ENCODE assay signal across 8 cellular contexts in genomic region chr3:147410518-147411234, GRCh38. TPM values are rescaled to one million over a fixed set of nuclear protein-coding genes. Genes with fewer than 3 reads are reported as not detected.
DNase-seq lines count a peak whose midpoint lies in the region; ATAC-seq, FAIRE-seq and TF ChIP-seq lines count a peak whose summit lies in the region.

No MANE protein-coding gene starts in this region.

- H3K4me3 ChIP-seq in liver (ENCODE audit: low read depth in 1 of 3, low read length in 3 of 3) = peak overlapping the region in 2 of 3 donors; percentile 22 to 26
- H3K4me3 ChIP-seq in HepG2 (replicated peaks in 1 of 3; ENCODE audit: insufficient read depth in 1 of 3, low read depth in 2 of 3, low read length in 3 of 3) = no peak overlapping the region
- peak overlapping the region; percentile 35 to 52 for H3K4me3 ChIP-seq in ascending aorta
- H3K4me3 ChIP-seq in lung = no peak overlapping the region
- H3K4me3 ChIP-seq in prostate gland = no peak overlapping the region

- H4K20me1 ChIP-seq in HepG2 (ENCODE audit: insufficient read depth, low read length) = no peaks in the 10 kb centered on the region

- H3K9ac ChIP-seq in liver (ENCODE audit: low read depth in 1 of 2, low read length in 2 of 2) = no peak overlapping the region
- H3K9ac ChIP-seq in HepG2 (ENCODE audit: insufficient read depth, low read depth, low read length) = no peak overlapping the region

- POLR2A ChIA-PET in HepG2 (lab: Yijun Ruan, JAX) = no interaction called here

- no TSS peak for BruUV-seq in HepG2 (replicated peaks; lab: Mats Ljungman, UMichigan)

- peaks cover 0 to 7% (median 0%) of the 10 kb centered on the region in 4 donors for H3K36me3 ChIP-seq in liver (ENCODE audit: control insufficient read depth in 4 of 4, insufficient read depth in 3 of 4, low read depth in 1 of 4, low read length in 3 of 4)
- H3K36me3 ChIP-seq in HepG2 (replicated peaks in 1 of 2; ENCODE audit: control insufficient read depth in 1 of 2, insufficient read depth in 2 of 2, low read length in 2 of 2) = no peaks in the 10 kb centered on the region
- no peaks in the 10 kb centered on the region for H3K36me3 ChIP-seq in ascending aorta
- H3K36me3 ChIP-seq in lung (ENCODE audit: control insufficient read depth in 2 of 2, insufficient read depth in 2 of 2, low read length in 2 of 2) = no peaks in the 10 kb centered on the region
- no peaks in the 10 kb centered on the region for H3K36me3 ChIP-seq in prostate gland

- DNase-seq in HepG2 (ENCODE audit: low spot score) (no peak), ascending aorta (ENCODE audit: low spot score in 2 of 2) (no peak), lung (ENCODE audit: low spot score) (peak; percentile 25), prostate gland (ENCODE audit: low spot score) (no peak), occipital lobe (lab: John Stamatoyannopoulos, UW) (no peak)

- 21% methylated on average over 63 of the region's 63 CpGs for WGBS in liver
- WGBS in HepG2 (ENCODE audit: low lambda C conversion rate) = 72% methylated on average over 42 of the region's 63 CpGs
- WGBS in lung, 2 donors = 3 to 6% methylated on average over 63 of the region's 63 CpGs
- WGBS in prostate gland = 4% methylated on average over 63 of the region's 63 CpGs

- no peaks in the 10 kb centered on the region for H3K79me2 ChIP-seq in HepG2 (ENCODE audit: insufficient read depth, low read length)

- TF ChIP-seq RAD21 in liver (IDR thresholded peaks at IDR 0.05) (no peak), HepG2 (CRISPR knock-in tag; IDR thresholded peaks at IDR 0.05) (no peak)

- H3K4me1 ChIP-seq in liver (ENCODE audit: control insufficient read depth in 4 of 4, insufficient read depth in 4 of 4, low read length in 3 of 4) (peaks cover 7 to 35% (median 13%) of the 10 kb centered on the region in 4 donors), HepG2 (ENCODE audit: insufficient read depth, low read length) (no peaks in the 10 kb centered on the region), ascending aorta (peaks cover 9% of the 10 kb centered on the region in 2 donors), lung (ENCODE audit: control insufficient read depth in 2 of 2, insufficient read depth in 2 of 2, low read length in 2 of 2) (peaks cover 0 to 20% of the 10 kb centered on the region in 2 donors), prostate gland (replicated peaks) (no peaks in the 10 kb centered on the region)

- H3K27me3 ChIP-seq in liver (ENCODE audit: control insufficient read depth in 4 of 4, insufficient read depth in 4 of 4, low read length in 3 of 4) = peaks cover 0 to 44% (median 16%) of the 10 kb centered on the region in 4 donors
- H3K27me3 ChIP-seq in HepG2 (ENCODE audit: control insufficient read depth in 1 of 2, insufficient read depth in 2 of 2, low read length in 2 of 2) = peaks cover 0 to 27% of the 10 kb centered on the region in 2 experiments; a peak in 4 of 5 replicates
- H3K27me3 ChIP-seq in ascending aorta = peaks cover 63% of the 10 kb centered on the region
- H3K27me3 ChIP-seq in lung (ENCODE audit: control insufficient read depth, insufficient read depth) = peaks cover 21% of the 10 kb centered on the region
- H3K27me3 ChIP-seq in prostate gland (replicated peaks; ENCODE audit: insufficient read depth) = peaks cover 75% of the 10 kb centered on the region

- ATAC-seq in HepG2 (no peak), lung (ENCODE audit: insufficient read depth, low FRiP score) (no peak), HG03095 (IDR thresholded peaks at IDR 0.05; ENCODE audit: unreplicated experiment) (no peak), HG02973 (IDR thresholded peaks at IDR 0.05; ENCODE audit: unreplicated experiment) (no peak)

- no peak for TF ChIP-seq POLR2A in HepG2 (IDR thresholded peaks at IDR 0.05; ENCODE audit: insufficient read depth in 1 of 2, low read depth in 2 of 2, low read length in 2 of 2)
- no peak for TF ChIP-seq POLR2A in prostate gland (IDR thresholded peaks at IDR 0.05)

- H3K27ac ChIP-seq in liver (ENCODE audit: low read depth in 1 of 2, low read length in 2 of 2) = no peak overlapping the region
- no peak overlapping the region for H3K27ac ChIP-seq in HepG2 (ENCODE audit: extremely low read length, insufficient read depth, low read length)
- H3K27ac ChIP-seq in ascending aorta = no peak overlapping the region
- no peak overlapping the region for H3K27ac ChIP-seq in lung (ENCODE audit: low read depth in 1 of 2, low read length in 1 of 2)
- H3K27ac ChIP-seq in prostate gland = no peak overlapping the region

- intact Hi-C loops in HepG2 (cut with micrococcal nuclease; ENCODE audit: unreplicated experiment) (no loop called here), ascending aorta (cut with DNase I) (no loop called here), prostate gland (cut with DNase I) (no loop called here)

- TF ChIP-seq EP300 in HepG2 (IDR thresholded peaks at IDR 0.05; ENCODE audit: low read depth in 2 of 2, low read length in 2 of 2) (no peak), HepG2 (CRISPR knock-in tag; IDR thresholded peaks at IDR 0.05; ENCODE audit: borderline replicate concordance) (no peak)

- CTCF ChIA-PET in HepG2 (lab: Yijun Ruan, JAX; ENCODE audit: low intra/inter-chr PET ratio, low total read pairs) = no interaction called here

- H3K4me2 ChIP-seq in HepG2 (ENCODE audit: low read depth, low read length) = no peak overlapping the region

- no peak overlapping the region for H2AFZ ChIP-seq in HepG2 (ENCODE audit: low read length)

- TF ChIP-seq CTCF in liver (IDR thresholded peaks at IDR 0.05; ENCODE audit: low read depth, low read length, missing input control) (no peak), HepG2 (CRISPR knock-in tag; IDR thresholded peaks at IDR 0.05) (no peak), ascending aorta (IDR thresholded peaks at IDR 0.05) (no peak), lung (IDR thresholded peaks at IDR 0.05; ENCODE audit: control extremely low read depth, extremely low read depth) (no peak), prostate gland (IDR thresholded peaks at IDR 0.05) (no peak)

- H3K9me3 ChIP-seq in liver (ENCODE audit: control insufficient read depth in 4 of 4, low read length in 3 of 4) (peaks cover 0 to 12% (median 5%) of the 10 kb centered on the region in 4 donors), HepG2 (ENCODE audit: low read length) (no peaks in the 10 kb centered on the region), ascending aorta (peaks cover 0 to 4% of the 10 kb centered on the region in 2 donors), lung (ENCODE audit: control insufficient read depth in 2 of 2, insufficient read depth in 1 of 2, low read length in 1 of 2) (peaks cover 0 to 39% of the 10 kb centered on the region in 2 donors), prostate gland (no peaks in the 10 kb centered on the region)

- FAIRE-seq in HepG2 (lab: Jason Lieb, UNC) = no peak

- in situ Hi-C loops in HepG2 (cut with HindIII; ENCODE audit: extremely low pct_ligation_motif_present, low pct_unique_long_range_greater_than_20kb) = no loop called here

RNA-seq across cellular contexts. Expression of gene ZIC1, which starts 1.5 kb away (rescaled TPM):
- total RNA-seq in liver (not detected), HepG2 (2016; rRNA removed; fragmentation: Illumina TruSeq; extraction: Trizol) (not detected in 2 replicates), ascending aorta (1.5 TPM), lung (not detected), prostate gland (not detected), occipital lobe (15.6 TPM)
- polyA plus RNA-seq in liver (1 to 10 TPM in 1 of 2 donors, not detected in 1; 4.4 TPM), HepG2 (2011; rRNA removed) (not detected in 2 replicates), lung (under 1 TPM; under 0.01 to 0.10 TPM)
- total RNA-seq in HepG2 (2016; cell fraction: cytosol; rRNA removed; fragmentation: Illumina TruSeq; extraction: Trizol; ENCODE audit: low read depth) = not detected in 2 replicates
- total RNA-seq in HepG2 (2016; cell fraction: insoluble cytoplasmic fraction; rRNA removed; fragmentation: Illumina TruSeq; extraction: Trizol) = not detected in 2 replicates
- not detected in 2 replicates for total RNA-seq in HepG2 (2016; cell fraction: membrane; rRNA removed; fragmentation: Illumina TruSeq; extraction: Trizol)
- total RNA-seq in HepG2 (2016; cell fraction: nucleus; rRNA removed; fragmentation: Illumina TruSeq; extraction: Trizol) = not detected in 2 replicates
- polyA plus RNA-seq in HepG2 (2011; cell fraction: cytosol; rRNA removed) = not detected in 2 replicates
- polyA plus RNA-seq in HepG2 (2011; cell fraction: nucleus; rRNA removed) = not detected in 2 replicates
- polyA plus RNA-seq in HepG2 (2012) = not detected in 2 replicates
- polyA plus RNA-seq in HepG2 (2016; cell fraction: cytosol; fragmentation: Illumina TruSeq; extraction: Trizol; ENCODE audit: low read depth) = not detected in 2 replicates
- polyA plus RNA-seq in HepG2 (2016; cell fraction: insoluble cytoplasmic fraction; fragmentation: Illumina TruSeq; extraction: Trizol; ENCODE audit: low read depth) = not detected in 2 replicates
- polyA plus RNA-seq in HepG2 (2016; cell fraction: membrane; fragmentation: Illumina TruSeq; extraction: Trizol; ENCODE audit: low read depth) = not detected in 2 replicates
- not detected in 2 replicates for polyA plus RNA-seq in HepG2 (2016; cell fraction: nucleus; fragmentation: Illumina TruSeq; extraction: Trizol; ENCODE audit: insufficient read depth, low read depth)
- not detected in 2 replicates for polyA minus RNA-seq in HepG2 (2011; rRNA and poly(A)+ RNA removed; ENCODE audit: low replicate concordance)
- polyA minus RNA-seq in HepG2 (2011; cell fraction: cytosol; rRNA and poly(A)+ RNA removed) = not detected in 2 replicates
- not detected in 2 replicates for polyA minus RNA-seq in HepG2 (2011; cell fraction: nucleus; rRNA and poly(A)+ RNA removed)

RNA-seq across cellular contexts. Expression of gene ZIC4, which starts 4.3 kb away (rescaled TPM):
- total RNA-seq in liver (not detected), HepG2 (2016; rRNA removed; fragmentation: Illumina TruSeq; extraction: Trizol) (not detected in 2 replicates), ascending aorta (not detected), lung (not detected), prostate gland (not detected), occipital lobe (1.2 TPM)
- polyA plus RNA-seq in liver (under 1 TPM in 1 of 2 donors, not detected in 1; 0.06 TPM), HepG2 (2011; rRNA removed) (not detected in 2 replicates), lung (not detected)
- total RNA-seq in HepG2 (2016; cell fraction: cytosol; rRNA removed; fragmentation: Illumina TruSeq; extraction: Trizol; ENCODE audit: low read depth) = not detected in 2 replicates
- not detected in 2 replicates for total RNA-seq in HepG2 (2016; cell fraction: insoluble cytoplasmic fraction; rRNA removed; fragmentation: Illumina TruSeq; extraction: Trizol)
- total RNA-seq in HepG2 (2016; cell fraction: membrane; rRNA removed; fragmentation: Illumina TruSeq; extraction: Trizol) = not detected in 2 replicates
- total RNA-seq in HepG2 (2016; cell fraction: nucleus; rRNA removed; fragmentation: Illumina TruSeq; extraction: Trizol) = not detected in 2 replicates
- polyA plus RNA-seq in HepG2 (2011; cell fraction: cytosol; rRNA removed) = not detected in 2 replicates
- polyA plus RNA-seq in HepG2 (2011; cell fraction: nucleus; rRNA removed) = not detected in 2 replicates
- not detected in 2 replicates for polyA plus RNA-seq in HepG2 (2012)
- polyA plus RNA-seq in HepG2 (2016; cell fraction: cytosol; fragmentation: Illumina TruSeq; extraction: Trizol; ENCODE audit: low read depth) = not detected in 2 replicates
- not detected in 2 replicates for polyA plus RNA-seq in HepG2 (2016; cell fraction: insoluble cytoplasmic fraction; fragmentation: Illumina TruSeq; extraction: Trizol; ENCODE audit: low read depth)
- polyA plus RNA-seq in HepG2 (2016; cell fraction: membrane; fragmentation: Illumina TruSeq; extraction: Trizol; ENCODE audit: low read depth) = not detected in 2 replicates
- polyA plus RNA-seq in HepG2 (2016; cell fraction: nucleus; fragmentation: Illumina TruSeq; extraction: Trizol; ENCODE audit: insufficient read depth, low read depth) = not detected in 2 replicates
- polyA minus RNA-seq in HepG2 (2011; rRNA and poly(A)+ RNA removed; ENCODE audit: low replicate concordance) = not detected in 2 replicates
- not detected in 2 replicates for polyA minus RNA-seq in HepG2 (2011; cell fraction: cytosol; rRNA and poly(A)+ RNA removed)
- polyA minus RNA-seq in HepG2 (2011; cell fraction: nucleus; rRNA and poly(A)+ RNA removed) = not detected in 2 replicates

Comparison
In these comparisons a context has a peak if more than half of its experiments do, and no peak if none do; other contexts are left out.
1. H3K4me3 ChIP-seq: peak in liver (2 of 3) and ascending aorta (2 of 2); none in HepG2 (0 of 3), lung (single experiment) and prostate gland (0 of 2).